Comparison of ENCODE assay signal across 20 cellular contexts in the genomic region with DNA sequence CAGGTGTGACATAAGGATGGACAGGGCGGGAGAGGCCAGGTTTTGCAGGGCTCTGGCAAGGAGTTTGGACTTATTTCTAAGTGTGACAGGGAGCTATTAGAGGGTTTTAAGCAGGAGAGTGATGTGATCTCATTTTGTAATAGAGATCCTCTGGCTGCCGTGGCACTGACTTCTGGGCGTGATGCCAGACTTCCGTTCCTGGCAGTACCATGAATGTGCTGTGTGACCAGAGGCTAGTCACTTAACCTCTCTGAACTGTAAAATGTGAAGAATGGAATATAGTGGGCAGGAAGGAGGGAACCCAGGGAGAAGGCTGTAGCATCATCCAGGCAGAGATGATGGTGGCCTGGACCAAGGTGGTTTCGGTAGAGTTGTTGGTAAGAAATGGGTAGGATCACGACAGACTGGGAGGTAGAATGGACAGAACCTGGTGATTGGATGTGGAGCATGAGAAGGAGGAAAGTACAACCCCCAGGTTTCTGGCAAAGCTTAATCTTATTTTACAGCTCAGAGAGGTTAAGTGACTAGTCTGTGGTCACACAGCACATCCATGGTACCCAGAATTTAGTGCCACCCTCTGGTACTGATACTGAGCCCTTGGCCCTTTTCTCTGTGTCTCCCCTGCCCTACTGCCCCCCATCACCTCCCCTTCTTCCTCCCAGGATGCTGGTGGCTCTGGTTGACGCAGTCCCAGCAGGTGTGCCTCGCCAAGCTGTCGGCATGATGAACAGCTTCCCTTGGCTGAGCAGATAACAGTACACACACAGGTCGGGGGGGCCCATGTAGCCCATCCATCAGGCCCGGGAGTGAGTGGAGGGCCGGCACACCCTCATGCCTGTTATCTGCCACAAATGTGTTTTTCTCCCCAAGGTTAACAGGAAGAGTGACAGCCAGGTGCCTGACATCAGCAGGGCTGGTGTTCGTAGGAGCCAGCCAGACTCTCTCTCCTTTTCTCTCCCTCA. TPM values are rescaled to one million over a fixed set of nuclear protein-coding genes. Genes with fewer than 3 reads are reported as not detected.
DNase-seq lines count a peak whose midpoint lies in the region; ATAC-seq, FAIRE-seq and TF ChIP-seq lines count a peak whose summit lies in the region.
"Had no signal": no experiment of that assay in that cellular context is flagged by ENCODE, and none has a peak within 500 bp of the region (broad histone marks: within the 10 kb centered on the region; RNA-seq: fewer than 3 reads in every experiment).

No MANE protein-coding gene starts in this region.

- H4K5ac ChIP-seq in H1 (ENCODE audit: insufficient read length, low read depth, low read length): no peak overlapping the region

- WGBS in H1 (ENCODE audit: extremely low coverage in 1 of 2, insufficient coverage in 1 of 2, insufficient read length in 1 of 2, insufficient replicate concordance in 2 of 2, low coverage in 1 of 2, low lambda C conversion rate in 2 of 2, missing lambda C conversion rate in 1 of 2), 2 experiments: 74% methylated on average over 13 of the region's 13 CpGs; no CpG with 5 or more reads in 1 of the 2 experiments

- no peaks in the 10 kb centered on the region for H3K79me2 ChIP-seq in H1 (ENCODE audit: control insufficient read depth in 1 of 2, insufficient read depth in 2 of 2, low read length in 2 of 2)

- no peak for TF ChIP-seq RAD21 in H1 (IDR thresholded peaks at IDR 0.05 in 1 of 2, conservative IDR thresholded peaks at IDR 0.05 in 1 of 2; ENCODE audit: low read depth in 2 of 2, low read length in 2 of 2)

- H3K27ac Mint-ChIP-seq in MCF 10A (ENCODE audit: low read depth, unreplicated experiment): no peak overlapping the region
- no peak overlapping the region for H3K27ac Mint-ChIP-seq in T-cell

- CTCF ChIA-PET in MCF 10A (lab: Yijun Ruan, JAX): no interaction called here
- CTCF ChIA-PET in H1 (lab: Charles Lee; ENCODE audit: partially characterized antibody): interaction anchor here (0.8 to 2.0 kb wide), 8 partner anchors 12 to 257 kb away, joined by 3 to 6 read pairs (median 4); no protein-coding TSS in a partner anchor
- CTCF ChIA-PET in T-cell (lab: Charles Lee): no interaction called here

- no peak overlapping the region for H3K27ac ChIP-seq in breast epithelium
- H3K27ac ChIP-seq in H1 (ENCODE audit: low read depth, low read length): no peak overlapping the region
- no peak overlapping the region for H3K27ac ChIP-seq in lower lobe of right lung
- H3K27ac ChIP-seq: heart right ventricle, PC-9, thyroid gland had no signal

- H3K79me1 ChIP-seq in H1 (ENCODE audit: low read depth, low read length): no peaks in the 10 kb centered on the region

- H4K91ac ChIP-seq in H1 (replicated peaks; ENCODE audit: insufficient read length, low read length): no peak overlapping the region

- no peak overlapping the region for H2BK120ac ChIP-seq in H1 (replicated peaks; ENCODE audit: low read depth, low read length)

- POLR2A ChIA-PET in MCF 10A (lab: Yijun Ruan, JAX) (interaction anchor here (0.7 kb wide), 1 partner anchor 63 kb away, joined by 3 read pairs; no protein-coding TSS in a partner anchor), H1 (lab: Charles Lee; ENCODE audit: partially characterized antibody) (no interaction called here), T-cell (lab: Charles Lee) (no interaction called here)

- no peak overlapping the region for H3K56ac ChIP-seq in H1 (replicated peaks; ENCODE audit: insufficient read length, low read depth, low read length)

- TF ChIP-seq CTCF in MCF 10A (IDR thresholded peaks at IDR 0.05; ENCODE audit: unreplicated experiment) (no peak), breast epithelium (IDR thresholded peaks at IDR 0.05) (no peak), H1 (IDR thresholded peaks at IDR 0.05; ENCODE audit: control extremely low read depth in 1 of 3, insufficient read depth in 1 of 3, low read depth in 1 of 3, low read length in 3 of 3) (no peak), lower lobe of right lung (IDR thresholded peaks at IDR 0.05) (no peak)

- H3K27me3 Mint-ChIP-seq in MCF 10A (ENCODE audit: insufficient read depth, unreplicated experiment) (peaks cover 70% of the 10 kb centered on the region), T-cell (peaks cover 47 to 50% of the 10 kb centered on the region in 2 donors)

- H3K27me3 ChIP-seq in breast epithelium: peaks cover 0 to 73% of the 10 kb centered on the region in 2 donors
- H3K27me3 ChIP-seq in H1 (replicated peaks in 1 of 4; ENCODE audit: control insufficient read depth in 3 of 4, extremely low read depth in 1 of 4, insufficient read depth in 3 of 4, low read length in 3 of 4): no peaks in the 10 kb centered on the region
- peaks cover 38% of the 10 kb centered on the region for H3K27me3 ChIP-seq in lower lobe of right lung (ENCODE audit: low read depth)
- H3K27me3 ChIP-seq: thyroid gland had no signal

- H2BK5ac ChIP-seq in H1 (ENCODE audit: low read depth, low read length): no peak overlapping the region

- no peak overlapping the region for H2BK20ac ChIP-seq in H1 (ENCODE audit: low read length)

- no peak overlapping the region for H2BK12ac ChIP-seq in H1 (ENCODE audit: low read depth, low read length)

- DNase-seq in MCF 10A (ENCODE audit: unreplicated experiment) (peak; percentile 55), breast epithelium (ENCODE audit: low spot score in 2 of 2) (no peak), NCI-H69 (lab: John Stamatoyannopoulos, UW) (peak; percentile 60), H1 (ENCODE audit: low read depth in 1 of 2, low spot score in 2 of 2) (no peak), lower lobe of right lung (no peak), T-cell (no peak)
- no peak for DNase-seq in NK-92 treated with Interleukin-12 subunit alpha and Interleukin-12 subunit beta, amount 100 ng/mL, for 24 hours (lab: John Stamatoyannopoulos, UW)
- DNase-seq: activated CD8-positive, alpha-beta memory T cell treated with anti-CD3 and anti-CD28 coated beads, Interleukin-2, amount 50 U/mL, for 4 hours; activated naive CD4-positive, alpha-beta T cell treated with anti-CD3 and anti-CD28 coated beads, Interleukin-2, amount 50 U/mL, for 16 hours; DND-41; heart right ventricle; IMR-90; NCI-H187 treated with DMSO at 0.1 percent for 48 hours; PC-9; T-helper 1 cell had no signal

- no peak for FAIRE-seq in H1 (lab: Jason Lieb, UNC)
- FAIRE-seq: GM12878 had no signal

- H2BK15ac ChIP-seq in H1 (ENCODE audit: low read length): no peak overlapping the region

- no peak overlapping the region for H3K18ac ChIP-seq in H1 (ENCODE audit: extremely low read depth, low read length)

- H3K4me2 ChIP-seq in H1 (ENCODE audit: insufficient read depth in 1 of 2, low read depth in 2 of 2, low read length in 2 of 2): no peak overlapping the region
- H3K4me2 ChIP-seq: PC-9 had no signal

- no peak overlapping the region for H4K8ac ChIP-seq in H1 (ENCODE audit: extremely low read depth, insufficient read depth, low read length)

- no TSS peak for BruUV-seq in MCF 10A (replicated peaks; lab: Mats Ljungman, UMichigan)

- TF ChIP-seq POLR2A in breast epithelium (IDR thresholded peaks at IDR 0.05) (no peak), H1 (IDR thresholded peaks at IDR 0.05; ENCODE audit: control extremely low read depth in 1 of 2, low read depth in 2 of 2, low read length in 2 of 2) (no peak)

- H3K36me3 Mint-ChIP-seq in MCF 10A (ENCODE audit: insufficient read depth, unreplicated experiment) (no peaks in the 10 kb centered on the region), T-cell (no peaks in the 10 kb centered on the region)

- no peak overlapping the region for H3K4me3 Mint-ChIP-seq in MCF 10A (ENCODE audit: unreplicated experiment)
- H3K4me3 Mint-ChIP-seq in T-cell: no peak overlapping the region
- H3K4me3 Mint-ChIP-seq: central memory CD8-positive, alpha-beta T cell had no signal

- TF ChIP-seq EP300 in H1 (IDR thresholded peaks at IDR 0.05; ENCODE audit: borderline replicate concordance in 1 of 2, low read depth in 2 of 2, low read length in 2 of 2): no peak

- no peak overlapping the region for H3K9ac ChIP-seq in H1 (replicated peaks in 1 of 4; ENCODE audit: extremely low read depth in 1 of 4, low read depth in 3 of 4, low read length in 3 of 4)

- peaks cover 8% of the 10 kb centered on the region for H3K4me1 Mint-ChIP-seq in MCF 10A (ENCODE audit: insufficient read depth, unreplicated experiment)
- H3K4me1 Mint-ChIP-seq in T-cell: no peaks in the 10 kb centered on the region
- H3K4me1 Mint-ChIP-seq: central memory CD8-positive, alpha-beta T cell had no signal

- H2AK5ac ChIP-seq in H1 (ENCODE audit: low read depth, low read length): no peak overlapping the region

- H3K36me3 ChIP-seq in breast epithelium (no peaks in the 10 kb centered on the region), H1 (ENCODE audit: control insufficient read depth in 2 of 4, insufficient read depth in 4 of 4, low read length in 3 of 4) (no peaks in the 10 kb centered on the region), lower lobe of right lung (no peaks in the 10 kb centered on the region)
- H3K36me3 ChIP-seq: heart right ventricle, thyroid gland had no signal

- H4K20me1 ChIP-seq in H1 (replicated peaks in 1 of 2; ENCODE audit: control insufficient read depth in 1 of 2, insufficient read depth in 2 of 2, low read length in 2 of 2): no peaks in the 10 kb centered on the region

- H3K23me2 ChIP-seq in H1 (ENCODE audit: low read depth, low read length): peaks cover 3% of the 10 kb centered on the region; the same call in 1 of the 2 replicates

- H2AFZ ChIP-seq in H1 (ENCODE audit: low read length): no peak overlapping the region
- H2AFZ ChIP-seq: PC-9 had no signal

- H3K4ac ChIP-seq in H1 (replicated peaks; ENCODE audit: insufficient read length, low read depth, low read length): no peak overlapping the region

- H3K4me1 ChIP-seq in breast epithelium (no peaks in the 10 kb centered on the region), H1 (replicated peaks in 1 of 4; ENCODE audit: control insufficient read depth in 3 of 4, insufficient read depth in 4 of 4, low read length in 3 of 4) (no peaks in the 10 kb centered on the region), lower lobe of right lung (no peaks in the 10 kb centered on the region)
- H3K4me1 ChIP-seq: heart right ventricle, thyroid gland had no signal

- H3K9me3 ChIP-seq in breast epithelium (peaks cover 0 to 1% of the 10 kb centered on the region in 2 donors), H1 (ENCODE audit: insufficient read depth in 2 of 2, low read depth in 1 of 2, low read length in 1 of 2) (no peaks in the 10 kb centered on the region), lower lobe of right lung (no peaks in the 10 kb centered on the region)
- H3K9me3 ChIP-seq: thyroid gland had no signal

- no peak overlapping the region for H3K23ac ChIP-seq in H1 (ENCODE audit: insufficient read length)

- peaks cover 4% of the 10 kb centered on the region for H3K9me3 Mint-ChIP-seq in MCF 10A (ENCODE audit: unreplicated experiment)
- H3K9me3 Mint-ChIP-seq in T-cell: peaks cover 0 to 2% (median under 1%) of the 10 kb centered on the region in 3 donors
- H3K9me3 Mint-ChIP-seq: central memory CD8-positive, alpha-beta T cell had no signal

- H3K14ac ChIP-seq in H1 (ENCODE audit: insufficient read length): no peak overlapping the region

- intact Hi-C loops in MCF 10A (cut with micrococcal nuclease): no loop called here
- intact Hi-C loops in breast epithelium (cut with DNase I; ENCODE audit: low total_unique reads): no loop called here
- intact Hi-C loops in lower lobe of right lung (cut with DNase I): no loop called here

- H3K4me3 ChIP-seq in breast epithelium (no peak overlapping the region), H1 (ENCODE audit: extremely low read depth in 1 of 4, insufficient read depth in 2 of 4, low read depth in 3 of 4, low read length in 4 of 4) (no peak overlapping the region), lower lobe of right lung (no peak overlapping the region)
- H3K4me3 ChIP-seq: GM12878, heart right ventricle, PC-9, thyroid gland had no signal

- ATAC-seq in lower lobe of right lung: no peak
- no peak for ATAC-seq in T-cell (replicated peaks in 1 of 4)
- ATAC-seq in GM19035 (IDR thresholded peaks at IDR 0.05; ENCODE audit: unreplicated experiment): no peak
- ATAC-seq: activated CD4-positive, CD25-positive, alpha-beta regulatory T cell treated with anti-CD3 and anti-CD28 coated beads, Interleukin-2, amount 50 U/mL, for 24 hours; GM12878; heart right ventricle had no signal

RNA-seq across cellular contexts. Expression of a gene that starts 52.9 kb away (rescaled TPM):
- total RNA-seq in MCF 10A (2022) (44.9 and 45.2 TPM in 2 replicates), breast epithelium (10 to 100 TPM; 32.2 to 37.0 (median 32.4) TPM), lower lobe of right lung (52.3 TPM), T-cell (10 to 100 TPM; 44.6 to 52.4 (median 49.4) TPM)
- total RNA-seq in H1 (2021; fragmentation: NEBNext Ultra II Directional; extraction: Animal tissue kit (Norgen Biotek cat#: 25700)): 70.4 and 81.6 TPM in 2 replicates
- polyA plus RNA-seq in H1 (2011; rRNA removed): 14.4 and 19.6 TPM in 2 replicates
- 35.3 TPM for polyA plus RNA-seq in H1 (2011; cell fraction: cytosol; rRNA removed)
- 27.1 TPM for polyA plus RNA-seq in H1 (2011; cell fraction: nucleus; rRNA removed)
- polyA plus RNA-seq in H1 (2012, experiment 1 of 2): 71.3 to 98.7 TPM (median 82.9 TPM) in 4 replicates
- 30.7 TPM for polyA plus RNA-seq in H1 (2012, experiment 2 of 2)
- 83.0 TPM for polyA plus RNA-seq in H1 (2013, experiment 1 of 2)
- polyA plus RNA-seq in H1 (2013, experiment 2 of 2): 89.4 TPM
- 31.4 and 36.5 TPM in 2 replicates for polyA minus RNA-seq in H1 (2011; rRNA and poly(A)+ RNA removed)
- 22.6 TPM for polyA minus RNA-seq in H1 (2011; cell fraction: cytosol; rRNA and poly(A)+ RNA removed)
- polyA minus RNA-seq in H1 (2011; cell fraction: nucleus; rRNA and poly(A)+ RNA removed): 20.5 TPM

Comparison
In these comparisons a context has a peak if more than half of its experiments do, and no peak if none do; other contexts are left out.
1. DNase-seq: peak in MCF 10A (single experiment) and NCI-H69 (single experiment); none in breast epithelium (0 of 2), H1 (0 of 2), lower lobe of right lung (single experiment), NK-92 treated with Interleukin-12 subunit alpha and Interleukin-12 subunit beta, amount 100 ng/mL, for 24 hours (single experiment) and T-cell (0 of 34).